8 cellular contexts compared by ENCODE assay signal in genomic region chr13:27455331-27455855, GRCh38. TPM values are rescaled to one million over a fixed set of nuclear protein-coding genes. Genes with fewer than 3 reads are reported as not detected.
A peak's percentile ranks its signal among the peaks of the same experiment; 100 is the strongest.
DNase-seq lines count a peak whose midpoint lies in the region; ATAC-seq, FAIRE-seq and TF ChIP-seq lines count a peak whose summit lies in the region.

No MANE protein-coding gene starts in this region.

- H3K4me3 ChIP-seq in heart right ventricle (peak overlapping the region in 7 of 10 donors; percentile 14 to 45 (median 39)), right atrium auricular region (peak overlapping the region in 1 of 2 donors; percentile 19), upper lobe of left lung (peak overlapping the region in 3 of 4 donors; percentile 16 to 40 (median 30))

- TF ChIP-seq CTCF in heart right ventricle (IDR thresholded peaks at IDR 0.05) (no peak), right atrium auricular region (IDR thresholded peaks at IDR 0.05) (no peak), upper lobe of left lung (IDR thresholded peaks at IDR 0.05) (no peak)
- no peak for TF ChIP-seq CTCF in activated CD8-positive, alpha-beta T cell treated with anti-CD3 and anti-CD28 coated beads for 36 hours (IDR thresholded peaks at IDR 0.05)

- WGBS in heart right ventricle, 2 donors, result 22 to 29% methylated on average over 5 of the region's 5 CpGs
- 14 to 15% methylated on average over 5 of the region's 5 CpGs for WGBS in upper lobe of left lung, 2 donors

- no peaks in the 10 kb centered on the region for H3K36me3 Mint-ChIP-seq in activated CD8-positive, alpha-beta T cell treated with anti-CD3 and anti-CD28 coated beads for 36 hours (ENCODE audit: low read depth)

- H3K27me3 Mint-ChIP-seq in activated CD8-positive, alpha-beta T cell treated with anti-CD3 and anti-CD28 coated beads for 36 hours, result no peaks in the 10 kb centered on the region

- H3K27ac ChIP-seq in heart right ventricle (peak overlapping the region in 7 of 10 donors; percentile 2 to 75 (median 42)), right atrium auricular region (no peak overlapping the region), upper lobe of left lung (peak overlapping the region in 1 of 4 donors; percentile 57)

- no peaks in the 10 kb centered on the region for H3K9me3 Mint-ChIP-seq in activated CD8-positive, alpha-beta T cell treated with anti-CD3 and anti-CD28 coated beads for 36 hours

- TF ChIP-seq POLR2A in upper lobe of left lung (IDR thresholded peaks at IDR 0.05), result no peak

- no peaks in the 10 kb centered on the region for H3K9me3 ChIP-seq in heart right ventricle
- H3K9me3 ChIP-seq in right atrium auricular region, result no peaks in the 10 kb centered on the region
- no peaks in the 10 kb centered on the region for H3K9me3 ChIP-seq in upper lobe of left lung

- intact Hi-C loops in heart right ventricle (cut with DNase I), result loop anchor here in 4 of 10 donors (10.0 kb wide), 1 partner anchor 169 kb away; the partner anchor contains the start of genes LNX2 (in 4 of the 4) and POLR1D (in 4 of the 4)
- intact Hi-C loops in activated CD8-positive, alpha-beta T cell treated with anti-CD3 and anti-CD28 coated beads for 36 hours (cut with micrococcal nuclease), result loop anchor here (10.0 kb wide), 1 partner anchor 169 kb away; the partner anchor contains the start of genes LNX2 and POLR1D

- H3K27ac Mint-ChIP-seq in activated CD8-positive, alpha-beta T cell treated with anti-CD3 and anti-CD28 coated beads for 36 hours, result peak overlapping the region; percentile 97

- DNase-seq in heart right ventricle (no peak), right atrium auricular region (ENCODE audit: low spot score) (no peak), left kidney (ENCODE audit: low read depth, low spot score) (peak; percentile 52), upper lobe of left lung (no peak), NCI-H774 (lab: John Stamatoyannopoulos, UW) (no peak), GM19239 (ENCODE audit: insufficient read length, low spot score) (no peak), KBM-7 (no peak)
- DNase-seq in activated CD8-positive, alpha-beta T cell treated with anti-CD3 and anti-CD28 coated beads for 36 hours, result peak; percentile 38

- peaks cover 22% of the 10 kb centered on the region for H3K4me1 Mint-ChIP-seq in activated CD8-positive, alpha-beta T cell treated with anti-CD3 and anti-CD28 coated beads for 36 hours (ENCODE audit: low read depth)

- no peaks in the 10 kb centered on the region for H3K36me3 ChIP-seq in heart right ventricle
- no peaks in the 10 kb centered on the region for H3K36me3 ChIP-seq in right atrium auricular region
- no peaks in the 10 kb centered on the region for H3K36me3 ChIP-seq in upper lobe of left lung

- peaks cover 0 to 27% (median 17%) of the 10 kb centered on the region in 9 donors for H3K4me1 ChIP-seq in heart right ventricle
- peaks cover 0 to 9% of the 10 kb centered on the region in 2 donors for H3K4me1 ChIP-seq in right atrium auricular region
- H3K4me1 ChIP-seq in upper lobe of left lung, result peaks cover 4 to 15% (median 7%) of the 10 kb centered on the region in 4 donors

- TF ChIP-seq EP300 in upper lobe of left lung (IDR thresholded peaks at IDR 0.05), result no peak

- peak overlapping the region; percentile 76 for H3K4me3 Mint-ChIP-seq in activated CD8-positive, alpha-beta T cell treated with anti-CD3 and anti-CD28 coated beads for 36 hours

- FAIRE-seq in GM19239 (lab: Jason Lieb, UNC), result no peak

- CTCF ChIA-PET in activated CD8-positive, alpha-beta T cell treated with anti-CD3 and anti-CD28 coated beads for 36 hours (lab: Charles Lee), result interaction anchor here (0.8 to 1.7 kb wide), 9 partner anchors 22 to 375 kb away, joined by 3 to 7 read pairs (median 4); partner anchors contain the start of gene RASL11A

- H3K27me3 ChIP-seq in heart right ventricle (no peaks in the 10 kb centered on the region), right atrium auricular region (no peaks in the 10 kb centered on the region), upper lobe of left lung (no peaks in the 10 kb centered on the region)

- in situ Hi-C loops in KBM-7 (cut with MboI; ENCODE audit: low pct_unique_long_range_greater_than_20kb, low sequenced_read_pairs), result no loop called here

- POLR2A ChIA-PET in activated CD8-positive, alpha-beta T cell treated with anti-CD3 and anti-CD28 coated beads for 36 hours (lab: Charles Lee), result interaction anchor here (0.8 to 1.5 kb wide), 5 partner anchors 10 to 165 kb away, joined by 3 to 7 read pairs (median 6); partner anchors contain the start of gene LNX2

- no peak for ATAC-seq in heart right ventricle
- ATAC-seq in activated CD8-positive, alpha-beta T cell treated with anti-CD3 and anti-CD28 coated beads for 36 hours, result peak; percentile 66
- ATAC-seq in upper lobe of left lung (ENCODE audit: low FRiP score in 2 of 2), result no peak

RNA-seq across cellular contexts. Expression of gene MTIF3, which starts 5.0 kb away (rescaled TPM):
- total RNA-seq in heart right ventricle (100 to 1,000 TPM; 103 to 207 (median 121) TPM), right atrium auricular region (100 to 1,000 TPM; 113 to 252 TPM), upper lobe of left lung (100 to 1,000 TPM in 1 of 6 donors, 10 to 100 TPM in 5; 31.2 to 104 (median 38.8) TPM)
- polyA plus RNA-seq in heart right ventricle, result 100 to 1,000 TPM; 127 to 217 TPM
- total RNA-seq in activated CD8-positive, alpha-beta T cell treated with anti-CD3 and anti-CD28 coated beads for 36 hours, result 10 to 100 TPM; 28.0 to 29.6 TPM

RNA-seq across cellular contexts. Expression of gene GTF3A, which starts 31.0 kb away (rescaled TPM):
- 100 to 1,000 TPM; 137 to 262 (median 160) TPM for total RNA-seq in heart right ventricle
- 100 to 1,000 TPM; 280 to 848 TPM for polyA plus RNA-seq in heart right ventricle
- total RNA-seq in right atrium auricular region, result 100 to 1,000 TPM; 227 to 327 TPM
- total RNA-seq in activated CD8-positive, alpha-beta T cell treated with anti-CD3 and anti-CD28 coated beads for 36 hours, result 100 to 1,000 TPM; 278 to 282 TPM
- total RNA-seq in upper lobe of left lung, result 100 to 1,000 TPM in 3 of 6 donors, 10 to 100 TPM in 3; 29.3 to 104 (median 85.6) TPM

Comparison
In these comparisons a context has a peak if more than half of its experiments do, and no peak if none do; other contexts are left out.
1. H3K27ac ChIP-seq: peak in heart right ventricle (7 of 10); none in right atrium auricular region (0 of 2).
2. DNase-seq: peak in activated CD8-positive, alpha-beta T cell treated with anti-CD3 and anti-CD28 coated beads for 36 hours (single experiment) and left kidney (single experiment); none in heart right ventricle (0 of 2), right atrium auricular region (single experiment), upper lobe of left lung (0 of 2), NCI-H774 (single experiment), GM19239 (single experiment) and KBM-7 (single experiment).